1 cellular context compared by ENCODE assay signal in genomic region chr10:86721232-86721631, GRCh38.
TF ChIP-seq lines count a peak whose summit lies in the region.

No MANE protein-coding gene starts in this region.

TF ChIP-seq in K562, 482 proteins besides CTCF, POLR2A, EP300 and RAD21 (continued from another document and continues in another):
- TF ChIP-seq KAT7 (CRISPR knock-in tag; IDR thresholded peaks at IDR 0.05; ENCODE audit: borderline replicate concordance) (no peak), VEZF1 (CRISPR knock-in tag; IDR thresholded peaks at IDR 0.05) (no peak), PURB (CRISPR knock-in tag; IDR thresholded peaks at IDR 0.05; ENCODE audit: low read depth) (no peak), ZNF311 (CRISPR knock-in tag; IDR thresholded peaks at IDR 0.05) (no peak), TEAD4 (IDR thresholded peaks at IDR 0.05; ENCODE audit: low read length) (peak; percentile 87), TEAD4 (CRISPR knock-in tag; IDR thresholded peaks at IDR 0.05; ENCODE audit: borderline replicate concordance) (no peak), MXI1 (IDR thresholded peaks at IDR 0.05; ENCODE audit: low read depth, low read length) (no peak), RHOXF2B (CRISPR knock-in tag; conservative IDR thresholded peaks at IDR 0.05) (no peak), CHD1 (IDR thresholded peaks at IDR 0.05; ENCODE audit: low read length) (no peak), RUNX1 (IDR thresholded peaks at IDR 0.05; ENCODE audit: low read depth) (no peak), WHSC1 (IDR thresholded peaks at IDR 0.05; ENCODE audit: low read length) (no peak), NCOR1 (IDR thresholded peaks at IDR 0.05) (peak; percentile 52; the same call in 1 of the 2 replicates), ILF3 (IDR thresholded peaks at IDR 0.05; ENCODE audit: borderline replicate concordance) (no peak), ZNF699 (CRISPR knock-in tag; IDR thresholded peaks at IDR 0.05; ENCODE audit: insufficient replicate concordance) (no peak), SMARCA4 (IDR thresholded peaks at IDR 0.05) (peak; percentile 45), ZNF707 (CRISPR knock-in tag; conservative IDR thresholded peaks at IDR 0.05) (no peak), XRCC4 (IDR thresholded peaks at IDR 0.05; ENCODE audit: extremely low read depth, insufficient read depth, insufficient read length) (no peak), FOXM1 (IDR thresholded peaks at IDR 0.05; ENCODE audit: low read depth) (0 out of 2 replicates have a peak, but pooled peaks have one; percentile 21), FOXM1 (CRISPR knock-in tag; IDR thresholded peaks at IDR 0.05; ENCODE audit: low read depth) (no peak), SNRNP70 (optimal IDR thresholded peaks at IDR 0.05; ENCODE audit: low read depth, low read length) (no peak), ZNF134 (CRISPR knock-in tag; conservative IDR thresholded peaks at IDR 0.05) (peak; percentile 86), ZNF644 (tag; IDR thresholded peaks at IDR 0.05; ENCODE audit: low read depth) (no peak), ELF2 (CRISPR knock-in tag; IDR thresholded peaks at IDR 0.05) (no peak), CAMTA2 (CRISPR knock-in tag; conservative IDR thresholded peaks at IDR 0.05) (no peak), ZNF212 (CRISPR knock-in tag; IDR thresholded peaks at IDR 0.05) (no peak), TCF3 (CRISPR knock-in tag; IDR thresholded peaks at IDR 0.05) (peak; percentile 68), KDM4B (IDR thresholded peaks at IDR 0.05; ENCODE audit: borderline replicate concordance in 2 of 2, low read depth in 1 of 2) (no peak), ETV6 (IDR thresholded peaks at IDR 0.05; ENCODE audit: borderline replicate concordance in 1 of 2, low read depth in 2 of 2, low read length in 1 of 2) (no peak), ETV6 (CRISPR knock-in tag; IDR thresholded peaks at IDR 0.05; ENCODE audit: borderline replicate concordance) (no peak), KAT2B (IDR thresholded peaks at IDR 0.05; ENCODE audit: low read depth, low read length) (no peak), NR2C1 (IDR thresholded peaks at IDR 0.05) (no peak), NR2C1 (tag; IDR thresholded peaks at IDR 0.05) (no peak), NCOA2 (IDR thresholded peaks at IDR 0.05; ENCODE audit: partially characterized antibody in 2 of 2) (no peak), ZNF384 (IDR thresholded peaks at IDR 0.05; ENCODE audit: low read depth, low read length) (no peak), HBP1 (CRISPR knock-in tag; IDR thresholded peaks at IDR 0.05) (no peak), KLF16 (IDR thresholded peaks at IDR 0.05) (peak; percentile 45), HMG20B (CRISPR knock-in tag; IDR thresholded peaks at IDR 0.05) (no peak), ZNF668 (CRISPR knock-in tag; IDR thresholded peaks at IDR 0.05) (no peak), ZNF41 (CRISPR knock-in tag; conservative IDR thresholded peaks at IDR 0.05) (no peak), ZNF436 (CRISPR knock-in tag; IDR thresholded peaks at IDR 0.05) (no peak), ARID1B (IDR thresholded peaks at IDR 0.05) (peak; percentile 80), PHB2 (IDR thresholded peaks at IDR 0.05; ENCODE audit: low read depth) (no peak), STAT5A (IDR thresholded peaks at IDR 0.05; ENCODE audit: borderline replicate concordance, low read length) (peak; percentile 27; the same call in 1 of the 2 replicates), RAD51 (IDR thresholded peaks at IDR 0.05; ENCODE audit: borderline replicate concordance, low read depth) (no peak), PML (IDR thresholded peaks at IDR 0.05; ENCODE audit: low read length) (peak; percentile 42; the same call in 1 of the 2 replicates), PTBP1 (IDR thresholded peaks at IDR 0.05; ENCODE audit: low read depth, low read length) (no peak), ADNP (tag; IDR thresholded peaks at IDR 0.05) (no peak), E2F8 (IDR thresholded peaks at IDR 0.05; ENCODE audit: low read depth, partially characterized antibody) (no peak), ZKSCAN1 (IDR thresholded peaks at IDR 0.05; ENCODE audit: low read depth, low read length) (no peak), GTF2F1 (IDR thresholded peaks at IDR 0.05; ENCODE audit: low read depth, low read length) (no peak), NRF1 (conservative IDR thresholded peaks at IDR 0.05 in 1 of 2, IDR thresholded peaks at IDR 0.05 in 1 of 2) (no peak), ZNF407 (IDR thresholded peaks at IDR 0.05; ENCODE audit: low read depth) (no peak), HNRNPL (IDR thresholded peaks at IDR 0.05; ENCODE audit: low read depth, low read length) (no peak), NR4A1 (CRISPR knock-in tag; IDR thresholded peaks at IDR 0.05) (no peak), NR4A1 (tag; IDR thresholded peaks at IDR 0.05) (no peak), TRIM28 (IDR thresholded peaks at IDR 0.05) (no peak)
- TF ChIP-seq, protein P1, sequence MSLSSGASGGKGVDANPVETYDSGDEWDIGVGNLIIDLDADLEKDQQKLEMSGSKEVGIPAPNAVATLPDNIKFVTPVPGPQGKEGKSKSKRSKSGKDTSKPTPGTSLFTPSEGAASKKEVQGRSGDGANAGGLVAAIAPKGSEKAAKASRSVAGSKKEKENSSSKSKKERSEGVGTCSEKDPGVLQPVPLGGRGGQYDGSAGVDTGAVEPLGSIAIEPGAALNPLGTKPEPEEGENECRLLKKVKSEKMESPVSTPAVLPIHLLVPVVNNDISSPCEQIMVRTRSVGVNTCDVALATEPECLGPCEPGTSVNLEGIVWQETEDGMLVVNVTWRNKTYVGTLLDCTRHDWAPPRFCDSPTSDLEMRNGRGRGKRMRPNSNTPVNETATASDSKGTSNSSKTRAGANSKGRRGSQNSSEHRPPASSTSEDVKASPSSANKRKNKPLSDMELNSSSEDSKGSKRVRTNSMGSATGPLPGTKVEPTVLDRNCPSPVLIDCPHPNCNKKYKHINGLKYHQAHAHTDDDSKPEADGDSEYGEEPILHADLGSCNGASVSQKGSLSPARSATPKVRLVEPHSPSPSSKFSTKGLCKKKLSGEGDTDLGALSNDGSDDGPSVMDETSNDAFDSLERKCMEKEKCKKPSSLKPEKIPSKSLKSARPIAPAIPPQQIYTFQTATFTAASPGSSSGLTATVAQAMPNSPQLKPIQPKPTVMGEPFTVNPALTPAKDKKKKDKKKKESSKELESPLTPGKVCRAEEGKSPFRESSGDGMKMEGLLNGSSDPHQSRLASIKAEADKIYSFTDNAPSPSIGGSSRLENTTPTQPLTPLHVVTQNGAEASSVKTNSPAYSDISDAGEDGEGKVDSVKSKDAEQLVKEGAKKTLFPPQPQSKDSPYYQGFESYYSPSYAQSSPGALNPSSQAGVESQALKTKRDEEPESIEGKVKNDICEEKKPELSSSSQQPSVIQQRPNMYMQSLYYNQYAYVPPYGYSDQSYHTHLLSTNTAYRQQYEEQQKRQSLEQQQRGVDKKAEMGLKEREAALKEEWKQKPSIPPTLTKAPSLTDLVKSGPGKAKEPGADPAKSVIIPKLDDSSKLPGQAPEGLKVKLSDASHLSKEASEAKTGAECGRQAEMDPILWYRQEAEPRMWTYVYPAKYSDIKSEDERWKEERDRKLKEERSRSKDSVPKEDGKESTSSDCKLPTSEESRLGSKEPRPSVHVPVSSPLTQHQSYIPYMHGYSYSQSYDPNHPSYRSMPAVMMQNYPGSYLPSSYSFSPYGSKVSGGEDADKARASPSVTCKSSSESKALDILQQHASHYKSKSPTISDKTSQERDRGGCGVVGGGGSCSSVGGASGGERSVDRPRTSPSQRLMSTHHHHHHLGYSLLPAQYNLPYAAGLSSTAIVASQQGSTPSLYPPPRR (CRISPR knock-in tag; IDR thresholded peaks at IDR 0.05; ENCODE audit: borderline replicate concordance): no peak
